In genomic region chr5:125865166-125865815, GRCh38 we compare ENCODE assay signal across 20 cellular contexts.
DNase-seq lines count a peak whose midpoint lies in the region; ATAC-seq and TF ChIP-seq lines count a peak whose summit lies in the region.
"Had no signal": no experiment of that assay in that cellular context is flagged by ENCODE, and none has a peak within 500 bp of the region (broad histone marks: within the 10 kb centered on the region; RNA-seq: fewer than 3 reads in every experiment).

No MANE protein-coding gene starts in this region.

- no peak overlapping the region for H3K4me3 ChIP-seq in astrocyte of the spinal cord (ENCODE audit: low read depth, low read length)
- H3K4me3 ChIP-seq in mucosa of descending colon, result no peak overlapping the region
- no peak overlapping the region for H3K4me3 ChIP-seq in transverse colon
- no peak overlapping the region for H3K4me3 ChIP-seq in mesenchymal stem cell (ENCODE audit: insufficient read depth in 1 of 2, low read depth in 1 of 2, low read length in 2 of 2)
- H3K4me3 ChIP-seq: right atrium auricular region, tibial nerve had no signal

- H2BK5ac ChIP-seq in mesenchymal stem cell (ENCODE audit: low read depth, low read length, poor library complexity, severe bottlenecking), result no peak overlapping the region

- no peak for TF ChIP-seq POLR2A in transverse colon (IDR thresholded peaks at IDR 0.05)

- H2AFZ ChIP-seq in mesenchymal stem cell (ENCODE audit: low read depth, low read length), result no peak overlapping the region

- no peak overlapping the region for H2AK5ac ChIP-seq in mesenchymal stem cell (ENCODE audit: low read length, severe bottlenecking)

- no peak overlapping the region for H4K91ac ChIP-seq in mesenchymal stem cell (ENCODE audit: low read length)

- peak; percentile 84 for DNase-seq in M059J (ENCODE audit: low read depth)
- peak; percentile 35 for DNase-seq in astrocyte of the spinal cord (ENCODE audit: low read depth, low spot score)
- DNase-seq in fibroblast of the conjunctiva (ENCODE audit: low read depth), result peak; percentile 13
- DNase-seq in stromal cell of bone marrow (ENCODE audit: low read depth), result peak; percentile 21
- no peak for DNase-seq in mucosa of descending colon
- no peak for DNase-seq in transverse colon
- DNase-seq in mesenchymal stem cell, result no peak
- DNase-seq: activated CD4-positive, alpha-beta T cell treated with anti-CD3 and anti-CD28 coated beads for 48 hours; CD8-positive, alpha-beta T cell; NCI-H1105 treated with DMSO at 0.1 percent for 48 hours; NCI-H2081; occipital lobe; stimulated activated CD4-positive, alpha-beta T cell treated with anti-CD3 and anti-CD28 coated beads, Interleukin-12 subunit alpha, Interleukin-12 subunit beta, amount 100 ng/mL, for 4 hours; stimulated activated CD4-positive, alpha-beta T cell treated with anti-CD3 and anti-CD28 coated beads, Interleukin-4, amount 100 ng/mL, for 4 hours; stimulated activated naive CD8-positive, alpha-beta T cell treated with anti-CD3 and anti-CD28 coated beads, Interleukin-15, Interleukin-2, amounts not matched to agents 100 U/mL and 50 U/mL, for 24 hours; T-helper 1 cell had no signal

- no peak overlapping the region for H3K9ac ChIP-seq in mesenchymal stem cell (ENCODE audit: low read length)

- H3K36me3 ChIP-seq in mucosa of descending colon (ENCODE audit: low read depth), result no peaks in the 10 kb centered on the region
- H3K36me3 ChIP-seq in transverse colon, result no peaks in the 10 kb centered on the region
- H3K36me3 ChIP-seq in mesenchymal stem cell (ENCODE audit: control insufficient read depth in 1 of 2, insufficient read depth in 2 of 2, low read depth in 1 of 2, low read length in 2 of 2), result no peaks in the 10 kb centered on the region
- H3K36me3 ChIP-seq: right atrium auricular region, tibial nerve had no signal

- H3K23ac ChIP-seq in mesenchymal stem cell (ENCODE audit: low read length in 2 of 2), result no peak overlapping the region

- H3K4me1 ChIP-seq in mucosa of descending colon (ENCODE audit: low read depth), result no peaks in the 10 kb centered on the region
- H3K4me1 ChIP-seq in transverse colon, result no peaks in the 10 kb centered on the region
- no peaks in the 10 kb centered on the region for H3K4me1 ChIP-seq in mesenchymal stem cell (ENCODE audit: control insufficient read depth, insufficient read depth, low read depth, low read length)
- H3K4me1 ChIP-seq: right atrium auricular region, tibial nerve had no signal

- no peak overlapping the region for H2BK12ac ChIP-seq in mesenchymal stem cell (ENCODE audit: low read length in 2 of 2)

- no peak overlapping the region for H4K8ac ChIP-seq in mesenchymal stem cell (ENCODE audit: low read length)

- intact Hi-C loops in mucosa of descending colon (cut with DNase I, micrococcal nuclease) (no loop called here), transverse colon (cut with DNase I; ENCODE audit: low total_unique reads) (no loop called here)

- TF ChIP-seq CTCF in astrocyte of the spinal cord (IDR thresholded peaks at IDR 0.05; ENCODE audit: low read depth, low read length) (no peak), mucosa of descending colon (IDR thresholded peaks at IDR 0.05) (no peak), transverse colon (IDR thresholded peaks at IDR 0.05) (no peak)

- no peak overlapping the region for H3K4me2 ChIP-seq in mesenchymal stem cell (ENCODE audit: low read length, poor library complexity, severe bottlenecking)

- H2BK15ac ChIP-seq in mesenchymal stem cell (ENCODE audit: low read depth, poor library complexity, severe bottlenecking), result no peak overlapping the region

- H3K27me3 ChIP-seq in transverse colon, result no peaks in the 10 kb centered on the region
- H3K27me3 ChIP-seq in mesenchymal stem cell (ENCODE audit: control insufficient read depth in 1 of 2, insufficient read depth in 1 of 2, low read length in 2 of 2), result no peaks in the 10 kb centered on the region
- H3K27me3 ChIP-seq: right atrium auricular region, tibial nerve had no signal

- WGBS in transverse colon (ENCODE audit: low coverage in 1 of 2), 2 donors, result 39 to 42% methylated on average over 4 of the region's 4 CpGs
- 46% methylated on average over 4 of the region's 4 CpGs for WGBS in mesenchymal stem cell

- H3K18ac ChIP-seq in mesenchymal stem cell (ENCODE audit: low read depth in 1 of 2, low read length in 2 of 2), result no peak overlapping the region

- in situ Hi-C loops in astrocyte of the spinal cord (cut with HindIII; ENCODE audit: low sequenced_read_pairs), result no loop called here
- in situ Hi-C loops in transverse colon (cut with MboI; ENCODE audit: low pct_ligation_motif_present in 1 of 4, low pct_unique_long_range_greater_than_20kb in 1 of 4, low sequenced_read_pairs in 3 of 4), result no loop called here

- no peaks in the 10 kb centered on the region for H3K79me1 ChIP-seq in mesenchymal stem cell (replicated peaks; ENCODE audit: low read length, poor library complexity, severe bottlenecking)

- H3K14ac ChIP-seq in mesenchymal stem cell (ENCODE audit: low read length in 2 of 2), result no peak overlapping the region

- H3K4ac ChIP-seq in mesenchymal stem cell (ENCODE audit: low read depth in 1 of 2, low read length in 2 of 2), result no peak overlapping the region

- H3K27ac ChIP-seq in transverse colon, result no peak overlapping the region
- H3K27ac ChIP-seq in mesenchymal stem cell (ENCODE audit: low read length, poor library complexity, severe bottlenecking), result no peak overlapping the region
- H3K27ac ChIP-seq: right atrium auricular region, tibial nerve had no signal

- ATAC-seq in mucosa of descending colon (no peak), GM19395 (IDR thresholded peaks at IDR 0.05; ENCODE audit: unreplicated experiment) (no peak)
- ATAC-seq: activated naive CD4-positive, alpha-beta T cell treated with anti-CD3 and anti-CD28 coated beads, Interleukin-2, amount 50 U/mL, for 72 hours; CD8-positive, alpha-beta T cell; stimulated activated naive CD8-positive, alpha-beta T cell treated with anti-CD3 and anti-CD28 coated beads, Interleukin-15, Interleukin-2, amounts not matched to agents 100 U/mL and 50 U/mL, for 24 hours had no signal

- TF ChIP-seq EP300 in transverse colon (IDR thresholded peaks at IDR 0.05; ENCODE audit: low read depth), result no peak

- H3K9me3 ChIP-seq in mucosa of descending colon (no peaks in the 10 kb centered on the region), transverse colon (no peaks in the 10 kb centered on the region), mesenchymal stem cell (ENCODE audit: control insufficient read depth, low read length) (peaks cover 2% of the 10 kb centered on the region)
- H3K9me3 ChIP-seq: right atrium auricular region, tibial nerve had no signal

- no peak overlapping the region for H2BK120ac ChIP-seq in mesenchymal stem cell (ENCODE audit: low read depth, low read length)

Comparison
In these comparisons a context has a peak if more than half of its experiments do, and no peak if none do; other contexts are left out.
1. DNase-seq: peak in M059J (single experiment), astrocyte of the spinal cord (single experiment), fibroblast of the conjunctiva (single experiment) and stromal cell of bone marrow (single experiment); none in mucosa of descending colon (0 of 3), transverse colon (single experiment) and mesenchymal stem cell (single experiment).